Comparison of ENCODE assay signal across 9 cellular contexts in the genomic region with DNA sequence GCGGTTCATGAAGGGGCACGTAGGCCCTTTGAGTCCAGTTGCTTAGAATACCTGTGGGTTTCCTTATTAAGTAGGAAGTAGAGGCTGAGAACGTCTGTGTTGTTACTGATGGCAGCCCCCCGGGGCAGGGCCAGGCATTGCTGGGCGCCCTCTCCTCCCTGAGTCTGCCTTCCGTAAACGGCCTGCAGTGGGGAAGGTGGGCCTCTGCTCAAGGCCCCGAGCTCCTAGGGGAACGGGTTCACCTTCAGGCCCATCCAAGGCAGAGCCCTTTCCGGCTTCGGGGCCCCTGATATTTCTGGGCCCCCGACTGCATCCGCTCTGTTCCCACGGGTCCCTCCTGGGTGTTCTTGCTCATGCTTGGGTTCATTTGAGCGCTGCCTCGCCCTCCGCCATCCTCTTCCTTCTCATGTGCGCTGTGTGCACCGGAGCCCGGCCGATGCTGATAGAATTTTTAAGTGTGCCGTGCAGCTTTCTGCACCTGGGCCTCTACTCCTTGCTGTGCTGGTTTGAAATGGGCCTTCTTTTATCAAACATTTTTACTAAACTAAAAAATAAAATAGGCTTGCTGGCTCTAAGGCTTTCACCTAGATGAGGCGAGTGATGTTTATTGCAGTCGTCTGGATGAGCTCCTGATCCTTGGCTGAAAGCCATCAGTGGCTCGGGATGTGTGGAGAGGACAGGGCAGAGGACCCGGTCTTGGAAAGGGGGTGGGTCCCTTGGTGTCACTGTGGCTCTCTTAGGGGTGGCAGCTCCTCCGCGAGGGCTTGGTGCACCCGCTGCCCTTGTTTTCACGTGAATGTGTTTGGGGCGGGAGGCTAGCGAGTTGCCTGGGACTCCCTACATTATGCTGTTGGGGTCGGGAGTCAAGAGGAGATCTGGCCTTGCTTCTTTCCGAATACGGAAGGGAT. TPM values are rescaled to one million over a fixed set of nuclear protein-coding genes. Genes with fewer than 3 reads are reported as not detected.
DNase-seq lines count a peak whose midpoint lies in the region; ATAC-seq, FAIRE-seq and TF ChIP-seq lines count a peak whose summit lies in the region.
"Had no signal": no experiment of that assay in that cellular context is flagged by ENCODE, and none has a peak within 500 bp of the region (broad histone marks: within the 10 kb centered on the region; RNA-seq: fewer than 3 reads in every experiment).

No MANE protein-coding gene starts in this region.

- TF ChIP-seq POLR2A in esophagus muscularis mucosa (IDR thresholded peaks at IDR 0.05; ENCODE audit: low read depth) = no peak

- no TSS peak for BruUV-seq in Panc1 (replicated peaks; lab: Mats Ljungman, UMichigan)

- H3K9me3 Mint-ChIP-seq in stimulated activated naive CD8-positive, alpha-beta T cell treated with anti-CD3 and anti-CD28 coated beads, Interleukin-15, Interleukin-2, amounts not matched to agents 100 ng/mL and 50 ng/mL, for 24 hours = no peaks in the 10 kb centered on the region

- peak overlapping the region; percentile 93 for H3K27ac ChIP-seq in Panc1 (ENCODE audit: low read length)
- peak overlapping the region; percentile 0 to 17 (median 12) for H3K27ac ChIP-seq in esophagus muscularis mucosa (replicated peaks in 1 of 4)

- H3K36me3 ChIP-seq in GM06990 (ENCODE audit: control insufficient read depth, insufficient read depth, low read length) (no peaks in the 10 kb centered on the region; the same call in none of the 2 replicates), Panc1 (ENCODE audit: control insufficient read depth, insufficient read depth, low read length) (no peaks in the 10 kb centered on the region), esophagus muscularis mucosa (no peaks in the 10 kb centered on the region)

- WGBS in esophagus muscularis mucosa = 89% methylated on average over 33 of the region's 35 CpGs

- DNase-seq in GM06990 (ENCODE audit: extremely low read depth, insufficient read length) (peak; percentile 83), Panc1 (ENCODE audit: low read depth, low spot score) (no peak), esophagus muscularis mucosa (ENCODE audit: extremely low spot score) (no peak), RCC 7860 (ENCODE audit: low spot score) (no peak), NCI-H748 (lab: John Stamatoyannopoulos, UW; ENCODE audit: unreplicated experiment) (no peak), COLO829 (ENCODE audit: low spot score) (no peak)

- H3K9me3 ChIP-seq in Panc1 (ENCODE audit: control insufficient read depth, insufficient read depth, low read depth, low read length) (no peaks in the 10 kb centered on the region), esophagus muscularis mucosa (no peaks in the 10 kb centered on the region)

- in situ Hi-C loops in Panc1 (cut with HindIII; ENCODE audit: low pct_unique_long_range_greater_than_20kb, low sequenced_read_pairs) = no loop called here

- H3K4me1 ChIP-seq in Panc1 (ENCODE audit: control insufficient read depth, insufficient read depth, low read length) = peaks cover 54% of the 10 kb centered on the region
- H3K4me1 ChIP-seq in esophagus muscularis mucosa = peaks cover 60 to 68% (median 65%) of the 10 kb centered on the region in 4 donors

- peak overlapping the region; percentile 64 for H3K4me3 Mint-ChIP-seq in stimulated activated naive CD8-positive, alpha-beta T cell treated with anti-CD3 and anti-CD28 coated beads, Interleukin-15, Interleukin-2, amounts not matched to agents 100 ng/mL and 50 ng/mL, for 24 hours

- ATAC-seq in GM21526 (IDR thresholded peaks at IDR 0.05; ENCODE audit: low FRiP score, unreplicated experiment) (peak; percentile 28), Panc1 (peak; percentile 43)

- POLR2A ChIA-PET in Panc1 (lab: Charles Lee) = no interaction called here

- H3K4me1 Mint-ChIP-seq in stimulated activated naive CD8-positive, alpha-beta T cell treated with anti-CD3 and anti-CD28 coated beads, Interleukin-15, Interleukin-2, amounts not matched to agents 100 ng/mL and 50 ng/mL, for 24 hours (ENCODE audit: low read depth) = peaks cover 80% of the 10 kb centered on the region

- CTCF ChIA-PET in Panc1 (lab: Charles Lee) = interaction anchor here (0.6 kb wide), 1 partner anchor 16 kb away, joined by 4 read pairs; no protein-coding TSS in a partner anchor

- no peaks in the 10 kb centered on the region for H3K27me3 ChIP-seq in GM06990 (replicated peaks; ENCODE audit: control insufficient read depth, insufficient read depth, low read length)
- no peaks in the 10 kb centered on the region for H3K27me3 ChIP-seq in Panc1 (ENCODE audit: control insufficient read depth, insufficient read depth, low read length)
- no peaks in the 10 kb centered on the region for H3K27me3 ChIP-seq in esophagus muscularis mucosa

- H3K4me3 ChIP-seq in GM06990 (replicated peaks; ENCODE audit: low read depth, low read length) = peak overlapping the region; percentile 29
- H3K4me3 ChIP-seq in Panc1 (ENCODE audit: low read depth in 2 of 2, low read length in 2 of 2) = peak overlapping the region; percentile 16 to 46
- no peak overlapping the region for H3K4me3 ChIP-seq in esophagus muscularis mucosa

- H3K27ac Mint-ChIP-seq in stimulated activated naive CD8-positive, alpha-beta T cell treated with anti-CD3 and anti-CD28 coated beads, Interleukin-15, Interleukin-2, amounts not matched to agents 100 ng/mL and 50 ng/mL, for 24 hours = peak overlapping the region; percentile 88

- H3K36me3 Mint-ChIP-seq in stimulated activated naive CD8-positive, alpha-beta T cell treated with anti-CD3 and anti-CD28 coated beads, Interleukin-15, Interleukin-2, amounts not matched to agents 100 ng/mL and 50 ng/mL, for 24 hours (ENCODE audit: low read depth) = peaks cover 24% of the 10 kb centered on the region

- no peak for FAIRE-seq in RCC 7860 (lab: Jason Lieb, UNC)
- FAIRE-seq: endothelial cell of umbilical vein had no signal

- intact Hi-C loops in Panc1 (cut with micrococcal nuclease; ENCODE audit: unreplicated experiment) (no loop called here), esophagus muscularis mucosa (cut with DNase I) (no loop called here)

- TF ChIP-seq CTCF in GM06990 (IDR thresholded peaks at IDR 0.05; ENCODE audit: insufficient read depth, low read length, poor library complexity, severe bottlenecking) = no peak
- no peak for TF ChIP-seq CTCF in Panc1 (IDR thresholded peaks at IDR 0.05)
- TF ChIP-seq CTCF in esophagus muscularis mucosa (IDR thresholded peaks at IDR 0.05) = no peak

- H3K27me3 Mint-ChIP-seq in stimulated activated naive CD8-positive, alpha-beta T cell treated with anti-CD3 and anti-CD28 coated beads, Interleukin-15, Interleukin-2, amounts not matched to agents 100 ng/mL and 50 ng/mL, for 24 hours = no peaks in the 10 kb centered on the region

- TF ChIP-seq EP300 in esophagus muscularis mucosa (IDR thresholded peaks at IDR 0.05) = no peak

RNA-seq across cellular contexts. Expression of gene TBC1D22A, which starts 12.3 kb away (rescaled TPM):
- total RNA-seq in Panc1 (2021; ENCODE audit: unreplicated experiment) (28.7 TPM), esophagus muscularis mucosa (10 to 100 TPM; 15.2 to 20.7 (median 18.8) TPM)
- polyA plus RNA-seq in Panc1 (2012; ENCODE audit: insufficient read length) = 35.6 TPM

RNA-seq across cellular contexts. Expression of gene CERK, which starts 36.7 kb away (rescaled TPM):
- 30.9 TPM for total RNA-seq in Panc1 (2021; ENCODE audit: unreplicated experiment)
- polyA plus RNA-seq in Panc1 (2012; ENCODE audit: insufficient read length) = 24.0 TPM
- 10 to 100 TPM; 37.3 to 51.1 (median 48.0) TPM for total RNA-seq in esophagus muscularis mucosa

Comparison
In these comparisons a context has a peak if more than half of its experiments do, and no peak if none do; other contexts are left out.
1. H3K4me3 ChIP-seq: peak in GM06990 (single experiment) and Panc1 (2 of 2); none in esophagus muscularis mucosa (0 of 4).